Comparison of ENCODE assay signal across 13 cellular contexts in genomic region chr17:17056167-17056562, GRCh38. TPM values are rescaled to one million over a fixed set of nuclear protein-coding genes. Genes with fewer than 3 reads are reported as not detected.
A peak's percentile ranks its signal among the peaks of the same experiment; 100 is the strongest.
DNase-seq lines count a peak whose midpoint lies in the region; FAIRE-seq and TF ChIP-seq lines count a peak whose summit lies in the region.
"Had no signal": no experiment of that assay in that cellular context is flagged by ENCODE, and none has a peak within 500 bp of the region (broad histone marks: within the 10 kb centered on the region; RNA-seq: fewer than 3 reads in every experiment).

No MANE protein-coding gene starts in this region.

- TF ChIP-seq POLR2A in breast epithelium (IDR thresholded peaks at IDR 0.05) = no peak

- intact Hi-C loops in breast epithelium (cut with DNase I; ENCODE audit: low total_unique reads) = no loop called here
- intact Hi-C loops in kidney (cut with DNase I) = no loop called here

- TF ChIP-seq CTCF in breast epithelium (IDR thresholded peaks at IDR 0.05) (no peak), kidney (IDR thresholded peaks at IDR 0.05; ENCODE audit: borderline replicate concordance, extremely low read depth, insufficient read depth) (no peak)

- H3K36me3 ChIP-seq in breast epithelium (no peaks in the 10 kb centered on the region), kidney (ENCODE audit: control insufficient read depth in 1 of 2, insufficient read depth in 2 of 2, low read length in 2 of 2) (no peaks in the 10 kb centered on the region), skeletal muscle satellite cell (ENCODE audit: insufficient read depth, low read length) (peaks cover 66% of the 10 kb centered on the region)
- H3K36me3 ChIP-seq: BE2C had no signal

- in situ Hi-C loops in KBM-7 (cut with MboI; ENCODE audit: low pct_unique_long_range_greater_than_20kb, low sequenced_read_pairs) = no loop called here
- in situ Hi-C loops in G401 (cut with HindIII; ENCODE audit: low sequenced_read_pairs) = no loop called here

- H3K9ac ChIP-seq in kidney (ENCODE audit: low read length in 2 of 2) (peak overlapping the region in 1 of 2 donors; percentile 66), skeletal muscle satellite cell (ENCODE audit: low read depth, low read length) (peak overlapping the region; percentile 28)
- H3K9ac ChIP-seq: parathyroid adenoma had no signal

- H3K9me3 ChIP-seq in breast epithelium (no peaks in the 10 kb centered on the region), kidney (ENCODE audit: control insufficient read depth in 1 of 2, low read length in 2 of 2) (no peaks in the 10 kb centered on the region), skeletal muscle satellite cell (replicated peaks; ENCODE audit: low read length) (no peaks in the 10 kb centered on the region)
- H3K9me3 ChIP-seq: BE2C had no signal

- no peak for FAIRE-seq in kidney (lab: Jason Lieb, UNC)

- H3K4me3 ChIP-seq in breast epithelium = peak overlapping the region in 1 of 3 donors; percentile 46
- peak overlapping the region in 1 of 2 donors; percentile 13 for H3K4me3 ChIP-seq in kidney (ENCODE audit: low read length in 2 of 2)
- H3K4me3 ChIP-seq in skeletal muscle satellite cell (ENCODE audit: low read length) = no peak overlapping the region

- H3K27ac ChIP-seq in breast epithelium (peak overlapping the region; percentile 96 to 97), kidney (ENCODE audit: low read depth in 2 of 2, low read length in 2 of 2) (peak overlapping the region; percentile 40 to 41)

- H3K4me1 ChIP-seq in breast epithelium = peaks cover 26 to 33% of the 10 kb centered on the region in 2 donors
- H3K4me1 ChIP-seq in kidney (ENCODE audit: control insufficient read depth in 1 of 2, insufficient read depth in 1 of 2, low read depth in 1 of 2, low read length in 2 of 2) = peaks cover 56 to 63% of the 10 kb centered on the region in 2 donors
- peaks cover 61% of the 10 kb centered on the region for H3K4me1 ChIP-seq in skeletal muscle satellite cell (ENCODE audit: control insufficient read depth, insufficient read depth, low read length)
- H3K4me1 ChIP-seq: BE2C had no signal

- peak overlapping the region; percentile 67 for H3K4me2 ChIP-seq in skeletal muscle satellite cell (ENCODE audit: low read length)

- DNase-seq in CD1c-positive myeloid dendritic cell (ENCODE audit: extremely low spot score) (peak; percentile 68), breast epithelium (ENCODE audit: low spot score in 2 of 2) (peak; percentile 72 to 84), kidney (no peak), KBM-7 (no peak), G401 (ENCODE audit: low spot score) (no peak), SKM-1 (lab: John Stamatoyannopoulos, UW; ENCODE audit: unreplicated experiment) (no peak)
- DNase-seq in activated CD4-positive, alpha-beta T cell treated with anti-CD3 and anti-CD28 coated beads, Interleukin-2, amount 50 U/mL, for 1 hour = no peak
- DNase-seq: BE2C, GF-D8, kidney glomerular epithelial cell, NCI-H774 had no signal

- H3K27me3 ChIP-seq in breast epithelium = no peaks in the 10 kb centered on the region
- no peaks in the 10 kb centered on the region for H3K27me3 ChIP-seq in skeletal muscle satellite cell (ENCODE audit: control insufficient read depth, insufficient read depth, low read length)
- H3K27me3 ChIP-seq: BE2C had no signal

RNA-seq across cellular contexts. Expression of gene MPRIP, which starts 13.9 kb away (rescaled TPM):
- total RNA-seq in breast epithelium = 100 to 1,000 TPM in 2 of 3 donors, 10 to 100 TPM in 1; 93.1 to 136 (median 124) TPM
- total RNA-seq in kidney = 250 TPM
- polyA plus RNA-seq in kidney (ENCODE audit: insufficient read depth, low read depth, low replicate concordance) = 120 TPM
- total RNA-seq in skeletal muscle satellite cell (2012; rRNA removed) = 86.2 and 103 TPM in 2 replicates
- total RNA-seq in G401 (2014; rRNA removed; shearing (Covaris generic)) = 59.5 and 97.1 TPM in 2 replicates

Comparison
In these comparisons a context has a peak if more than half of its experiments do, and no peak if none do; other contexts are left out.
1. DNase-seq: peak in CD1c-positive myeloid dendritic cell (single experiment) and breast epithelium (2 of 2); none in kidney (single experiment), KBM-7 (single experiment), G401 (single experiment), activated CD4-positive, alpha-beta T cell treated with anti-CD3 and anti-CD28 coated beads, Interleukin-2, amount 50 U/mL, for 1 hour (single experiment) and SKM-1 (single experiment).